Comparison of ENCODE assay signal across 8 cellular contexts in the genomic region with DNA sequence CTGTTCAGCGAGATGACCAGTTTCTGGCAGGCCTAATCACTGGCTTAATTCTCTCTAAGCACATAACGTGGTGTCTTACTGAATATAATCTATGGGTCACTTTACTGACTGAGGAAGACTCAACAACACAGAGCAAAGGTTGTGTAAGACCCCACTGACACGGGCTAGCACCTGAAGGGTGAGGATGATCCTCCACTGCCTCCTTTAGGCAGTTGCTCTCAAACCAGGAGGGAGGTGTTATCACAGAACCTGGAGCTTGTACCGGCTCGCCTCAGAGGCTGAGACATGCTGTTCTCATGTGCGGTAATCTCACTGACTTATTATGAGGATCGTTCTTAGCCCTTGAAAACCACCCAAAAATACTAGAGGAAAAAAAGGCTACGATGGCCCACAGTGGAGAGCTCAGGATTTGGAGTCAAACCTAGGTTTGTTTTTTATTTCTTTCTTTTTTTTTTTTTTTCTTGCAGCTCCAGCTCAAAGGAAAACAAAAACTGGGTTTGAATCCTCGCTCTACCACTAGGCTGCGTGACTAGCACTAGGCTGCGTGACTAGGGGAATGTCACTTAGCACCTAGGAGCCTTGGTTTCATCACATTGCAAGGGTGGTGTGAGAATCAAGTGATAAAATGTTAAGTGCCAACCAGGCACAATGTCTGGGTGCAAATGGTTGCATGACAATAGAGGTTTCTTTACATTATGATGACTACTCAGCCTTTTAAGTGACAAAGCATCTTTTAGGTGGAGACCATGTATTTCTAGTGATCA.
A peak's percentile ranks its signal among the peaks of the same experiment; 100 is the strongest.
DNase-seq lines count a peak whose midpoint lies in the region; ATAC-seq lines count a peak whose summit lies in the region.

No MANE protein-coding gene starts in this region.

- H3K4me1 Mint-ChIP-seq in activated naive CD4-positive, alpha-beta T cell treated with anti-CD3 and anti-CD28 coated beads, Interleukin-2, amount 50 U/mL, for 24 hours: peaks cover 74% of the 10 kb centered on the region
- peaks cover 32% of the 10 kb centered on the region for H3K4me1 Mint-ChIP-seq in memory B cell

- H3K4me2 ChIP-seq in BLaER1: peak overlapping the region; percentile 96

- H3K4me3 Mint-ChIP-seq in activated naive CD4-positive, alpha-beta T cell treated with anti-CD3 and anti-CD28 coated beads, Interleukin-2, amount 50 U/mL, for 24 hours: peak overlapping the region; percentile 78
- peak overlapping the region; percentile 53 for H3K4me3 Mint-ChIP-seq in memory B cell

- no peak for DNase-seq in memory B cell (ENCODE audit: low spot score in 2 of 2)
- DNase-seq in NCI-H2171 (lab: John Stamatoyannopoulos, UW): no peak

- H3K27me3 ChIP-seq in BLaER1: no peaks in the 10 kb centered on the region

- peak overlapping the region; percentile 81 for H3K9ac ChIP-seq in BLaER1

- peaks cover 34% of the 10 kb centered on the region for H3K36me3 ChIP-seq in BLaER1

- H3K27ac ChIP-seq in BLaER1: peak overlapping the region; percentile 95

- no peaks in the 10 kb centered on the region for H3K27me3 Mint-ChIP-seq in activated naive CD4-positive, alpha-beta T cell treated with anti-CD3 and anti-CD28 coated beads, Interleukin-2, amount 50 U/mL, for 24 hours
- peaks cover 16% of the 10 kb centered on the region for H3K27me3 Mint-ChIP-seq in memory B cell

- peak overlapping the region; percentile 96 for H3K27ac Mint-ChIP-seq in activated naive CD4-positive, alpha-beta T cell treated with anti-CD3 and anti-CD28 coated beads, Interleukin-2, amount 50 U/mL, for 24 hours
- H3K27ac Mint-ChIP-seq in memory B cell: no peak overlapping the region

- peaks cover 5% of the 10 kb centered on the region; the same call in 1 of the 2 replicates for H3K9me3 ChIP-seq in BLaER1

- peak; percentile 24 for ATAC-seq in HG02610 (IDR thresholded peaks at IDR 0.05; ENCODE audit: unreplicated experiment)
- no peak for ATAC-seq in memory B cell (ENCODE audit: low read depth)
- ATAC-seq in HG03039 (IDR thresholded peaks at IDR 0.05; ENCODE audit: unreplicated experiment): no peak
- no peak for ATAC-seq in GM19324 (IDR thresholded peaks at IDR 0.05; ENCODE audit: low FRiP score, unreplicated experiment)
- no peak for ATAC-seq in HG03521 (IDR thresholded peaks at IDR 0.05; ENCODE audit: unreplicated experiment)

- no peaks in the 10 kb centered on the region for H3K36me3 Mint-ChIP-seq in activated naive CD4-positive, alpha-beta T cell treated with anti-CD3 and anti-CD28 coated beads, Interleukin-2, amount 50 U/mL, for 24 hours
- peaks cover 2% of the 10 kb centered on the region for H3K36me3 Mint-ChIP-seq in memory B cell

- no peaks in the 10 kb centered on the region for H3K9me3 Mint-ChIP-seq in activated naive CD4-positive, alpha-beta T cell treated with anti-CD3 and anti-CD28 coated beads, Interleukin-2, amount 50 U/mL, for 24 hours
- H3K9me3 Mint-ChIP-seq in memory B cell: no peaks in the 10 kb centered on the region

- H4K20me1 ChIP-seq in BLaER1: no peaks in the 10 kb centered on the region

- H3K4me3 ChIP-seq in BLaER1: no peak overlapping the region

- peaks cover 98% of the 10 kb centered on the region for H3K4me1 ChIP-seq in BLaER1
